In genomic region chr14:103508521-103508920, GRCh38 we compare ENCODE assay signal across 17 cellular contexts.
"Had no signal": no experiment of that assay in that cellular context is flagged by ENCODE, and none has a peak within 500 bp of the region (broad histone marks: within the 10 kb centered on the region; RNA-seq: fewer than 3 reads in every experiment).

No MANE protein-coding gene starts in this region.

- H3K27ac ChIP-seq: psoas muscle, tibial artery, vagina had no signal

- DNase-seq: activated CD4-positive, CD25-positive, alpha-beta regulatory T cell; activated T-cell treated with anti-CD3 and anti-CD28 coated beads, Interleukin-2, amount 50 U/mL, for 4 hours; cortex of kidney; effector memory CD4-positive, alpha-beta T cell; hippocampal formation; mucosa of descending colon; naive thymus-derived CD8-positive, alpha-beta T cell; occipital lobe; stimulated activated CD4-positive, alpha-beta T cell treated with anti-CD3 and anti-CD28 coated beads, Interleukin-15, amount 100 ng/mL, for 24 hours; stimulated activated CD4-positive, alpha-beta T cell treated with anti-CD3 and anti-CD28 coated beads, Interleukin-4, amount 100 ng/mL, for 4 hours had no signal

- H3K4me3 ChIP-seq: mucosa of descending colon, psoas muscle, tibial artery, vagina had no signal

- H3K27me3 Mint-ChIP-seq: naive thymus-derived CD8-positive, alpha-beta T cell had no signal

- H3K27me3 ChIP-seq: tibial artery, vagina had no signal

- H3K9me3 Mint-ChIP-seq: activated naive CD4-positive, alpha-beta T cell treated with anti-CD3 and anti-CD28 coated beads, Interleukin-2, amount 50 U/mL, for 72 hours; activated T-cell treated with anti-CD3 and anti-CD28 coated beads, Interleukin-2, amount 50 U/mL, for 4 hours; naive thymus-derived CD8-positive, alpha-beta T cell; T-helper 1 cell treated with Interleukin-12 subunit alpha and Interleukin-12 subunit beta and Interleukin-4 antibody, amounts not matched to agents 30 μg/mL and 1 μg/mL, for 36 hours had no signal

- H3K4me3 Mint-ChIP-seq: activated T-cell treated with anti-CD3 and anti-CD28 coated beads, Interleukin-2, amount 50 U/mL, for 4 hours; naive thymus-derived CD8-positive, alpha-beta T cell; T-helper 1 cell treated with Interleukin-12 subunit alpha and Interleukin-12 subunit beta and Interleukin-4 antibody, amounts not matched to agents 30 μg/mL and 1 μg/mL, for 36 hours had no signal

- H3K36me3 Mint-ChIP-seq: activated naive CD4-positive, alpha-beta T cell treated with anti-CD3 and anti-CD28 coated beads, Interleukin-2, amount 50 U/mL, for 72 hours had no signal

- H3K27ac Mint-ChIP-seq: activated naive CD4-positive, alpha-beta T cell treated with anti-CD3 and anti-CD28 coated beads, Interleukin-2, amount 50 U/mL, for 72 hours; T-helper 1 cell treated with Interleukin-12 subunit alpha and Interleukin-12 subunit beta and Interleukin-4 antibody, amounts not matched to agents 30 μg/mL and 1 μg/mL, for 36 hours had no signal

- H3K9me3 ChIP-seq: mucosa of descending colon, psoas muscle, tibial artery, vagina had no signal

- ATAC-seq: activated naive CD4-positive, alpha-beta T cell treated with anti-CD3 and anti-CD28 coated beads, Interleukin-2, amount 50 U/mL, for 72 hours; activated T-cell treated with anti-CD3 and anti-CD28 coated beads, Interleukin-2, amount 50 U/mL, for 4 hours; left cardiac atrium; mucosa of descending colon; naive thymus-derived CD8-positive, alpha-beta T cell; psoas muscle; SK-N-SH treated with all-trans-retinoic acid at 6 μM for 48 hours had no signal
